20 cellular contexts compared by ENCODE assay signal in the genomic region with DNA sequence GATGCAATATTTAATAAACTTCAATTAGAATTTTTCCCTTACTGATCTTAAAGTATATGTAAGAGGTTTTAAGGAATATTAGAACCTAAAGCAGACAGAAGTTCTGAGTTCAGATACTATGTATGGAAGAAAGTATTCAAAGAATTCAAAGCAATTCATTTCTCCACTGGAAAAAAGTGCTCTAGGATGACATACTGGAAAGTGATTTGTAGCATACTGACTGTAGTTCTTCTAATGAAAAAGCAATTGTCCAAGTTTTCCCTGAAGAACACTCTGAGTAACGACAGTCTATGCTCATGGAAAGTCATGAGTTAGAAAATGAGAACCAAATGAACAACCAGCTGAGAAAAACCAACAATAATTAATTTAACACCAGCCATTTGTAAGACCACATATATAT.
"Had no signal": no experiment of that assay in that cellular context is flagged by ENCODE, and none has a peak within 500 bp of the region (broad histone marks: within the 10 kb centered on the region; RNA-seq: fewer than 3 reads in every experiment).

No MANE protein-coding gene starts in this region.

- H3K9me3 ChIP-seq: esophagus muscularis mucosa, prostate gland, right lobe of liver, tibial artery, upper lobe of left lung, vagina had no signal

- ATAC-seq: foreskin keratinocyte; naive thymus-derived CD4-positive, alpha-beta T cell; right lobe of liver; stimulated activated effector memory CD8-positive, alpha-beta T cell treated with anti-CD3 and anti-CD28 coated beads, Interleukin-12 subunit alpha, Interleukin-12 subunit beta, amount 100 ng/mL, for 72 hours; stimulated activated naive CD8-positive, alpha-beta T cell treated with anti-CD3 and anti-CD28 coated beads, Interleukin-15, Interleukin-2, amounts not matched to agents 100 U/mL and 50 U/mL, for 24 hours had no signal

- H3K36me3 Mint-ChIP-seq: naive thymus-derived CD4-positive, alpha-beta T cell; stimulated activated effector memory CD8-positive, alpha-beta T cell treated with anti-CD3 and anti-CD28 coated beads, Interleukin-12 subunit alpha, Interleukin-12 subunit beta, amount 100 ng/mL, for 72 hours had no signal

- H3K4me1 Mint-ChIP-seq: naive thymus-derived CD4-positive, alpha-beta T cell; stimulated activated effector memory CD8-positive, alpha-beta T cell treated with anti-CD3 and anti-CD28 coated beads, Interleukin-12 subunit alpha, Interleukin-12 subunit beta, amount 100 ng/mL, for 72 hours had no signal

- H3K27me3 ChIP-seq: esophagus muscularis mucosa, right lobe of liver, tibial artery, upper lobe of left lung, vagina had no signal

- DNase-seq: effector memory CD4-positive, alpha-beta T cell; foreskin keratinocyte; head of caudate nucleus; hippocampal formation; kidney glomerular epithelial cell; mesendoderm; naive thymus-derived CD4-positive, alpha-beta T cell; nephron progenitor cell; right lobe of liver; stimulated activated CD4-positive, alpha-beta T cell treated with anti-CD3 and anti-CD28 coated beads, Interleukin-4, amount 100 ng/mL, for 1 hour; stimulated activated CD8-positive, alpha-beta memory T cell treated with anti-CD3 and anti-CD28 coated beads, Interleukin-4, amount 100 ng/mL, for 48 hours; stimulated activated naive CD8-positive, alpha-beta T cell treated with anti-CD3 and anti-CD28 coated beads, Interleukin-15, Interleukin-2, amounts not matched to agents 100 U/mL and 50 U/mL, for 24 hours; tibial artery; upper lobe of left lung had no signal

- H3K4me1 ChIP-seq: esophagus muscularis mucosa, foreskin keratinocyte, parathyroid adenoma, prostate gland, right lobe of liver, tibial artery, upper lobe of left lung, vagina had no signal

- H3K27ac Mint-ChIP-seq: naive thymus-derived CD4-positive, alpha-beta T cell; nephron progenitor cell; stimulated activated effector memory CD8-positive, alpha-beta T cell treated with anti-CD3 and anti-CD28 coated beads, Interleukin-12 subunit alpha, Interleukin-12 subunit beta, amount 100 ng/mL, for 72 hours had no signal

- H3K9me3 Mint-ChIP-seq: naive thymus-derived CD4-positive, alpha-beta T cell; nephron progenitor cell; stimulated activated effector memory CD8-positive, alpha-beta T cell treated with anti-CD3 and anti-CD28 coated beads, Interleukin-12 subunit alpha, Interleukin-12 subunit beta, amount 100 ng/mL, for 72 hours had no signal

- H3K4me3 Mint-ChIP-seq: naive thymus-derived CD4-positive, alpha-beta T cell; nephron progenitor cell; stimulated activated effector memory CD8-positive, alpha-beta T cell treated with anti-CD3 and anti-CD28 coated beads, Interleukin-12 subunit alpha, Interleukin-12 subunit beta, amount 100 ng/mL, for 72 hours had no signal

- H3K4me3 ChIP-seq: esophagus muscularis mucosa, prostate gland, right lobe of liver, tibial artery, upper lobe of left lung, vagina had no signal

- H3K27ac ChIP-seq: epithelial cell of prostate, esophagus muscularis mucosa, foreskin keratinocyte, parathyroid adenoma, prostate gland, right lobe of liver, tibial artery, upper lobe of left lung, vagina had no signal
